ENCODE assay signal across 7 cellular contexts in genomic region chr5:171989276-171989675, GRCh38. TPM values are rescaled to one million over a fixed set of nuclear protein-coding genes. Genes with fewer than 3 reads are reported as not detected.
DNase-seq lines count a peak whose midpoint lies in the region; ATAC-seq lines count a peak whose summit lies in the region.

No MANE protein-coding gene starts in this region.

- DNase-seq in kidney tubule cell (ENCODE audit: low spot score), result peak; percentile 77
- no peak for DNase-seq in Ammon's horn (ENCODE audit: low spot score)
- DNase-seq in mucosa of gallbladder (ENCODE audit: low spot score), result no peak

- ATAC-seq in GM18861 (IDR thresholded peaks at IDR 0.05; ENCODE audit: unreplicated experiment) (peak; percentile 80), GM21723 (IDR thresholded peaks at IDR 0.05; ENCODE audit: unreplicated experiment) (peak; percentile 60), HG03571 (IDR thresholded peaks at IDR 0.05; ENCODE audit: unreplicated experiment) (peak; percentile 56), HG03108 (IDR thresholded peaks at IDR 0.05; ENCODE audit: unreplicated experiment) (no peak)

RNA-seq across cellular contexts. Expression of gene FBXW11, which starts 17.2 kb away (rescaled TPM):
- 54.1 TPM for total RNA-seq in mucosa of gallbladder
